ENCODE assay signal across 8 cellular contexts in the genomic region with DNA sequence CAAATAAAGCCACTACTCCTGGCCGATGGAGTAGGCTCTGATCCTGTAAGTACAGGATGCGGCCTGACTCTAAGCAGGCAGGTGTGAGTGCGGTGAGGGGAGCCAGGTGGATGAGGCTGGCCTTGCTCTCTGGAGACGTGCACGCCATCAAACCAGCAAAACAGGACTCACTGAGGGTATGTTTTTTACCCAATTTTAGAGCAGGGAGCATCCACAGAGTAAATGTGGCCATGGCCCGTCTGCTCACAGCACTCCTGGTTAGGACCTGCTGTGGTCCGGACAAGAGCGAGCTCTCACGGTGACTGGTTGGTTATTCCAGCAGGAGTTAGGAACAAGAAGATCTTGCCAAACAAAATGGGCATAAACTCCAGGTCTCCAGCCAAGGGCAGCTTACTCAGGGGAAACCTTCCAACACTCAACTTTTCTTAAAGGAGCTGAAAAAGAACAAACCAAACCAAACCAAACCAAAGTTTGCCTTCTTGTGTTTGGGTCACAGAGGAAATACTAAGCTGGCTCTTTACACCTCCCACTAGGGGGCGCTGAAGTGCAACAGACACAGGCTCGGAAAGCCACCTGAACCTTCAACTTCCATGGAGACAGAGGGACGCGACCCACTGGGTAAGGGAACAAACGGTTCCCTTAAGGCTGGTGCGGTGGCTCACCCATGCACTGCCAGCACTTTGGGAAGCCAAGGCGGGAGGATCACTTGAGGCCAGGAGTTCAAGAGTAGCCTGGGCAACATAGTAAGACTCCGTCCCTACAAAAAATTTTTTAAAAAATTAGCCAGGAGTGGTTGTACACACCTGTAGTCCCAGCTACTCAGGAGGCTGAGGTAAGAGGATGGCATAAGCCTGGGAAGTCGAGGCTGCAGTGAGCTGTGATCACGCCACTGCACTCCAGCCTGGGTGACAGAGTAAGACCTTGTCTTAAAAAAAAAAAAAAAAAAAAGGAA.
DNase-seq lines count a peak whose midpoint lies in the region; ATAC-seq and TF ChIP-seq lines count a peak whose summit lies in the region.

No MANE protein-coding gene starts in this region.

- H3K27ac ChIP-seq in AG04450 (ENCODE audit: low read depth, low read length) = no peak overlapping the region
- H3K27ac ChIP-seq in H9 (ENCODE audit: insufficient read length, low read depth, low read length) = no peak overlapping the region
- peak overlapping the region; percentile 80 for H3K27ac ChIP-seq in layer of hippocampus (ENCODE audit: low read depth, low read length)

- H3K79me1 ChIP-seq in H9 (ENCODE audit: insufficient read depth, low read depth, low read length, poor library complexity, severe bottlenecking) = no peaks in the 10 kb centered on the region

- no peak overlapping the region for H3K18ac ChIP-seq in H9 (ENCODE audit: insufficient read length, low read depth, low read length)

- H4K20me1 ChIP-seq in H9 (ENCODE audit: control insufficient read depth, insufficient read depth, insufficient read length) = no peaks in the 10 kb centered on the region

- H2BK15ac ChIP-seq in H9 (ENCODE audit: low read depth, low read length) = no peak overlapping the region

- H3K4me1 Mint-ChIP-seq in H9 = peaks cover 29 to 31% of the 10 kb centered on the region in 2 experiments

- H3K14ac ChIP-seq in H9 (ENCODE audit: insufficient read depth, low read length) = no peak overlapping the region

- no peaks in the 10 kb centered on the region for H3K27me3 Mint-ChIP-seq in H9 (ENCODE audit: low read depth)

- H3K23ac ChIP-seq in H9 (ENCODE audit: insufficient read length, low read depth, low read length) = no peak overlapping the region

- H4K91ac ChIP-seq in H9 (ENCODE audit: insufficient read length, low read depth, low read length) = no peak overlapping the region

- H2AK5ac ChIP-seq in H9 (ENCODE audit: insufficient read length, low read length) = no peak overlapping the region

- H3K36me3 Mint-ChIP-seq in H9 (ENCODE audit: insufficient read depth in 1 of 3, low read depth in 3 of 3) = no peaks in the 10 kb centered on the region

- H4K8ac ChIP-seq in H9 (replicated peaks; ENCODE audit: insufficient read length, low read depth, low read length) = no peak overlapping the region

- H2BK12ac ChIP-seq in H9 (ENCODE audit: insufficient read length, low read depth, low read length) = no peak overlapping the region

- POLR2A ChIA-PET in AG04450 (lab: Yijun Ruan, JAX) = interaction anchor here (0.7 to 1.3 kb wide), 3 partner anchors 34 to 43 kb away, joined by 3 to 6 read pairs (median 4); no protein-coding TSS in a partner anchor

- H3K4ac ChIP-seq in H9 (ENCODE audit: low read depth, low read length) = no peak overlapping the region

- no peak overlapping the region for H2AFZ ChIP-seq in H9 (ENCODE audit: low read length)

- no peak overlapping the region for H3K4me2 ChIP-seq in H9 (ENCODE audit: insufficient read depth, insufficient read length, low read length)

- H2BK20ac ChIP-seq in H9 (ENCODE audit: low read depth, low read length, poor library complexity, severe bottlenecking) = no peak overlapping the region

- no peak overlapping the region for H3K56ac ChIP-seq in H9 (ENCODE audit: insufficient read length, low read depth, low read length)

- no CpG with 5 or more reads among the region's 19 CpGs for WGBS in H9 (ENCODE audit: extremely low coverage, insufficient read length, low lambda C conversion rate)

- no peak overlapping the region for H2BK120ac ChIP-seq in H9 (ENCODE audit: low read depth, low read length, poor library complexity, severe bottlenecking)

- H3K23me2 ChIP-seq in H9 (ENCODE audit: insufficient read length, low read depth, low read length, poor library complexity, severe bottlenecking) = no peaks in the 10 kb centered on the region

- H3K9ac ChIP-seq in H9 (ENCODE audit: extremely low read depth, insufficient read length, low read length) = no peak overlapping the region

- TF ChIP-seq CTCF in AG04450 (IDR thresholded peaks at IDR 0.05; ENCODE audit: low read depth, low read length) (peak; percentile 91), H9 (conservative IDR thresholded peaks at IDR 0.05) (peak; percentile 94)

- H3K79me2 ChIP-seq in H9 (ENCODE audit: insufficient read depth, low read length) = no peaks in the 10 kb centered on the region

- H4K5ac ChIP-seq in H9 (ENCODE audit: insufficient read length, low read depth, low read length) = no peak overlapping the region

- H3K4me1 ChIP-seq in H9 (ENCODE audit: insufficient read depth, low read length) = no peaks in the 10 kb centered on the region

- no peak overlapping the region for H3K4me3 Mint-ChIP-seq in H9

- no peak overlapping the region for H2BK5ac ChIP-seq in H9 (ENCODE audit: insufficient read length, low read length)

- no peaks in the 10 kb centered on the region for H3K9me3 ChIP-seq in AG04450 (ENCODE audit: control insufficient read depth, insufficient read depth, low read length)
- H3K9me3 ChIP-seq in H9 (ENCODE audit: control insufficient read depth, low read depth, low read length) = no peaks in the 10 kb centered on the region

- H3K27me3 ChIP-seq in AG04450 (ENCODE audit: control insufficient read depth, insufficient read depth, low read length) (no peaks in the 10 kb centered on the region), H9 (ENCODE audit: insufficient read depth, low read length) (no peaks in the 10 kb centered on the region), layer of hippocampus (ENCODE audit: control insufficient read depth, insufficient read depth, low read length) (no peaks in the 10 kb centered on the region)

- no peak overlapping the region for H3T11ph ChIP-seq in H9 (ENCODE audit: low read length)

- CTCF ChIA-PET in AG04450 (lab: Charles Lee) = interaction anchor here (0.6 to 4.7 kb wide), 52 partner anchors 8 to 552 kb away, joined by 3 to 71 read pairs (median 4); no protein-coding TSS in a partner anchor

- no peak overlapping the region for H3K4me3 ChIP-seq in AG04450 (ENCODE audit: low read depth, low read length)

- no peak for ATAC-seq in HG03469 (IDR thresholded peaks at IDR 0.05; ENCODE audit: unreplicated experiment)

- no peak overlapping the region for H3K27ac Mint-ChIP-seq in H9

- DNase-seq in AG04450 (ENCODE audit: low read depth, low spot score) = peak; percentile 36
- peak; percentile 89 for DNase-seq in H9
- peak; percentile 36 to 86 for DNase-seq in NCI-H446 (lab: John Stamatoyannopoulos, UW)
- DNase-seq in activated CD4-positive, alpha-beta T cell treated with anti-CD3 and anti-CD28 coated beads for 24 hours (ENCODE audit: low read depth in 2 of 2) = peak; percentile 84 to 85
- peak; percentile 86 for DNase-seq in cerebellar cortex (ENCODE audit: low spot score)
- peak; percentile 88 to 92 for DNase-seq in stimulated activated CD4-positive, alpha-beta T cell treated with anti-CD3 and anti-CD28 coated beads, Interleukin-2, amount 100 ng/mL, for 24 hours

- no peaks in the 10 kb centered on the region for H3K9me3 Mint-ChIP-seq in H9

Comparison
In these comparisons a context has a peak if more than half of its experiments do, and no peak if none do; other contexts are left out.
1. DNase-seq: peak in every context shown above with its lines; median percentile 90 in stimulated activated CD4-positive, alpha-beta T cell treated with anti-CD3 and anti-CD28 coated beads, Interleukin-2, amount 100 ng/mL, for 24 hours; 89 in H9; 86 in cerebellar cortex; 84 in activated CD4-positive, alpha-beta T cell treated with anti-CD3 and anti-CD28 coated beads for 24 hours; 61 in NCI-H446; 36 in AG04450.